ENCODE assay signal across 17 cellular contexts in the genomic region with DNA sequence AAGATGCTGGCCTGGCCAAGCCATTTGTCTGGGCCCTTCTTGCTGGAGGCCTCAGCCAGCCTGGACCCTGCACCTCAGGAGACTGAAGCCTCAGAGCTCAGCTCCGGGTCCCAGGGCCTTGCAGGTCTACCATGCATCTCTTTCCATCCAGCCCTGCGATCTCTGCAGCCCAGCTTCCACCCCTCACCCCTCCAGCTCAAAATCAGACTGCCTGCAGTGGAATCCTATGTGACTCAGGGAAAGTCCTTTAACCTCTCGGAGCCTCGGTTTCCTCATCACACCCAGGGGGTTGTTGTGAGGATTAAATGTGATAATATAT. TPM values are rescaled to one million over a fixed set of nuclear protein-coding genes. Genes with fewer than 3 reads are reported as not detected.
DNase-seq lines count a peak whose midpoint lies in the region; ATAC-seq and TF ChIP-seq lines count a peak whose summit lies in the region.
"Had no signal": no experiment of that assay in that cellular context is flagged by ENCODE, and none has a peak within 500 bp of the region (broad histone marks: within the 10 kb centered on the region; RNA-seq: fewer than 3 reads in every experiment).

No MANE protein-coding gene starts in this region.

- H3K4me3 ChIP-seq in RWPE2 (ENCODE audit: severe bottlenecking) (no peak overlapping the region), mesendoderm (ENCODE audit: low read length) (no peak overlapping the region), upper lobe of right lung (no peak overlapping the region)
- H3K4me3 ChIP-seq: BLaER1 had no signal

- no peak overlapping the region for H3K23ac ChIP-seq in mesendoderm (ENCODE audit: low read length)

- intact Hi-C loops in natural killer cell (cut with micrococcal nuclease) (loop anchor here (10.0 kb wide), 1 partner anchor 279 kb away; the partner anchor contains the start of gene ALDH3A2), upper lobe of right lung (cut with DNase I) (loop anchor here (5.0 kb wide), 1 partner anchor 82 kb away; no protein-coding TSS in a partner anchor)

- peaks cover 31 to 39% of the 10 kb centered on the region in 2 donors for H3K4me1 Mint-ChIP-seq in natural killer cell treated with Interleukin-12 subunit alpha and Interleukin-12 subunit beta and Interleukin-15 and Interleukin-18, amount 100 ng/mL, for 72 hours (ENCODE audit: low read depth in 2 of 2)
- peaks cover 47 to 57% of the 10 kb centered on the region in 2 donors for H3K4me1 Mint-ChIP-seq in natural killer cell

- H3K4ac ChIP-seq in mesendoderm (ENCODE audit: low read depth, low read length): no peak overlapping the region

- H3K79me1 ChIP-seq in mesendoderm (ENCODE audit: low read length): peaks cover 6% of the 10 kb centered on the region

- H3K56ac ChIP-seq in mesendoderm (ENCODE audit: low read length): no peak overlapping the region

- peaks cover 3% of the 10 kb centered on the region for H3K9me3 Mint-ChIP-seq in natural killer cell treated with Interleukin-12 subunit alpha and Interleukin-12 subunit beta and Interleukin-15 and Interleukin-18, amount 100 ng/mL, for 72 hours
- no peaks in the 10 kb centered on the region for H3K9me3 Mint-ChIP-seq in natural killer cell
- H3K9me3 Mint-ChIP-seq: H9, IgD-negative memory B cell had no signal

- H2BK5ac ChIP-seq in mesendoderm (ENCODE audit: low read length): no peak overlapping the region

- H3K27ac ChIP-seq in RWPE2 (ENCODE audit: poor library complexity, severe bottlenecking) (no peak overlapping the region), mesendoderm (ENCODE audit: low read depth, low read length) (no peak overlapping the region), upper lobe of right lung (no peak overlapping the region)
- H3K27ac ChIP-seq: BLaER1 had no signal

- H3K18ac ChIP-seq in mesendoderm (ENCODE audit: low read length): no peak overlapping the region

- no peak overlapping the region for H3K4me2 ChIP-seq in mesendoderm (ENCODE audit: low read length)
- H3K4me2 ChIP-seq: BLaER1 had no signal

- no peak overlapping the region for H3K27ac Mint-ChIP-seq in natural killer cell treated with Interleukin-12 subunit alpha and Interleukin-12 subunit beta and Interleukin-15 and Interleukin-18, amount 100 ng/mL, for 72 hours
- peak overlapping the region in 1 of 2 donors; percentile 2 for H3K27ac Mint-ChIP-seq in natural killer cell
- H3K27ac Mint-ChIP-seq: CD4-positive, CD25-positive, alpha-beta regulatory T cell; H9 had no signal

- peak; percentile 35 for DNase-seq in natural killer cell treated with Interleukin-12 subunit alpha and Interleukin-12 subunit beta and Interleukin-15 and Interleukin-18, amount 100 ng/mL, for 72 hours (ENCODE audit: low spot score)
- DNase-seq in natural killer cell: no peak
- DNase-seq in RWPE2 (ENCODE audit: low spot score): peak; percentile 53
- no peak for DNase-seq in mesendoderm
- DNase-seq in upper lobe of right lung: peak; percentile 58
- no peak for DNase-seq in DMS153 (lab: John Stamatoyannopoulos, UW)
- no peak for DNase-seq in GM03348 (ENCODE audit: low spot score)
- no peak for DNase-seq in NCI-H2227 (lab: John Stamatoyannopoulos, UW; ENCODE audit: unreplicated experiment)
- DNase-seq: AML-193; CD4-positive, CD25-positive, alpha-beta regulatory T cell; DMS79 treated with DMSO at 0.1 percent for 48 hours; EL; GOT3; H9 had no signal

- H3K36me3 ChIP-seq in RWPE2 (ENCODE audit: low read depth) (no peaks in the 10 kb centered on the region), mesendoderm (ENCODE audit: control insufficient read depth, insufficient read depth, low read length) (no peaks in the 10 kb centered on the region), upper lobe of right lung (no peaks in the 10 kb centered on the region)
- H3K36me3 ChIP-seq: BLaER1 had no signal

- H3K9me3 ChIP-seq in RWPE2 (ENCODE audit: severe bottlenecking) (no peaks in the 10 kb centered on the region), upper lobe of right lung (no peaks in the 10 kb centered on the region)
- H3K9me3 ChIP-seq: BLaER1 had no signal

- H2BK120ac ChIP-seq in mesendoderm (ENCODE audit: low read depth, low read length): no peak overlapping the region

- no peak overlapping the region for H4K5ac ChIP-seq in mesendoderm (ENCODE audit: low read length)

- no peak for ATAC-seq in natural killer cell treated with Interleukin-12 subunit alpha and Interleukin-12 subunit beta and Interleukin-15 and Interleukin-18, amount 100 ng/mL, for 72 hours
- ATAC-seq in natural killer cell: no peak
- no peak for ATAC-seq in RWPE2 (ENCODE audit: low read depth)
- ATAC-seq in upper lobe of right lung: no peak

- H3K27me3 Mint-ChIP-seq in natural killer cell treated with Interleukin-12 subunit alpha and Interleukin-12 subunit beta and Interleukin-15 and Interleukin-18, amount 100 ng/mL, for 72 hours: peaks cover 0 to 3% of the 10 kb centered on the region in 2 donors
- H3K27me3 Mint-ChIP-seq in natural killer cell (ENCODE audit: low read depth in 2 of 2): peaks cover 0 to 4% of the 10 kb centered on the region in 2 donors
- H3K27me3 Mint-ChIP-seq: IgD-negative memory B cell had no signal

- H4K8ac ChIP-seq in mesendoderm (ENCODE audit: low read depth, low read length): no peak overlapping the region

- no peaks in the 10 kb centered on the region for H3K4me1 ChIP-seq in RWPE2 (ENCODE audit: insufficient read depth, poor library complexity, severe bottlenecking)
- H3K4me1 ChIP-seq in mesendoderm (ENCODE audit: control insufficient read depth, low read depth, low read length): peaks cover 10% of the 10 kb centered on the region
- H3K4me1 ChIP-seq in upper lobe of right lung: peaks cover 6% of the 10 kb centered on the region

- no peaks in the 10 kb centered on the region for H3K36me3 Mint-ChIP-seq in natural killer cell treated with Interleukin-12 subunit alpha and Interleukin-12 subunit beta and Interleukin-15 and Interleukin-18, amount 100 ng/mL, for 72 hours
- no peaks in the 10 kb centered on the region for H3K36me3 Mint-ChIP-seq in natural killer cell
- H3K36me3 Mint-ChIP-seq: IgD-negative memory B cell had no signal

- no peaks in the 10 kb centered on the region for H3K79me2 ChIP-seq in mesendoderm (ENCODE audit: control insufficient read depth, insufficient read depth, low read length)

- WGBS in mesendoderm (ENCODE audit: extremely low coverage, insufficient coverage, low lambda C conversion rate): no CpG with 5 or more reads among the region's 4 CpGs

- H2AK5ac ChIP-seq in mesendoderm (ENCODE audit: low read length): peak overlapping the region; percentile 78

- H3K4me3 Mint-ChIP-seq in natural killer cell treated with Interleukin-12 subunit alpha and Interleukin-12 subunit beta and Interleukin-15 and Interleukin-18, amount 100 ng/mL, for 72 hours: no peak overlapping the region
- no peak overlapping the region for H3K4me3 Mint-ChIP-seq in natural killer cell
- H3K4me3 Mint-ChIP-seq: H9 had no signal

- no peak overlapping the region for H3K9ac ChIP-seq in mesendoderm (ENCODE audit: low read length)
- H3K9ac ChIP-seq: BLaER1 had no signal

- H2BK15ac ChIP-seq in mesendoderm (replicated peaks; ENCODE audit: low read depth): no peak overlapping the region

- no peak for TF ChIP-seq CTCF in natural killer cell (IDR thresholded peaks at IDR 0.05)
- TF ChIP-seq CTCF in RWPE2 (IDR thresholded peaks at IDR 0.05; ENCODE audit: poor library complexity, severe bottlenecking): no peak
- no peak for TF ChIP-seq CTCF in upper lobe of right lung (IDR thresholded peaks at IDR 0.05)

- no peaks in the 10 kb centered on the region for H3K27me3 ChIP-seq in RWPE2 (ENCODE audit: insufficient read depth, poor library complexity, severe bottlenecking)
- no peaks in the 10 kb centered on the region for H3K27me3 ChIP-seq in mesendoderm (ENCODE audit: insufficient read depth, low read length, poor library complexity)
- H3K27me3 ChIP-seq in upper lobe of right lung: no peaks in the 10 kb centered on the region

RNA-seq across cellular contexts. Expression of gene B9D1, which starts 2.9 kb away (rescaled TPM):
- total RNA-seq in natural killer cell treated with Interleukin-12 subunit alpha and Interleukin-12 subunit beta and Interleukin-15 and Interleukin-18, amount 100 ng/mL, for 72 hours: 1 to 10 TPM; 2.2 to 4.9 TPM
- total RNA-seq in natural killer cell (1 to 10 TPM; 3.1 to 7.5 (median 3.7) TPM), upper lobe of right lung (9.9 TPM)
- polyA plus RNA-seq in mesendoderm (2013, experiment 1 of 2): 30.4 TPM
- polyA plus RNA-seq in mesendoderm (2013, experiment 2 of 2): 29.6 TPM

RNA-seq across cellular contexts. Expression of gene MAPK7, which starts 12.8 kb away (rescaled TPM):
- 10 to 100 TPM; 28.7 to 29.8 TPM for total RNA-seq in natural killer cell treated with Interleukin-12 subunit alpha and Interleukin-12 subunit beta and Interleukin-15 and Interleukin-18, amount 100 ng/mL, for 72 hours
- total RNA-seq in natural killer cell (10 to 100 TPM; 39.2 to 63.5 (median 54.1) TPM), upper lobe of right lung (25.7 TPM)
- polyA plus RNA-seq in mesendoderm (2013, experiment 1 of 2): 51.0 TPM
- 48.4 TPM for polyA plus RNA-seq in mesendoderm (2013, experiment 2 of 2)

RNA-seq across cellular contexts. Expression of gene MFAP4, which starts 21.5 kb away (rescaled TPM):
- total RNA-seq in natural killer cell treated with Interleukin-12 subunit alpha and Interleukin-12 subunit beta and Interleukin-15 and Interleukin-18, amount 100 ng/mL, for 72 hours: not detected
- total RNA-seq in natural killer cell (not detected), upper lobe of right lung (270 TPM)
- 93.5 TPM for polyA plus RNA-seq in mesendoderm (2013, experiment 1 of 2)
- polyA plus RNA-seq in mesendoderm (2013, experiment 2 of 2): 84.3 TPM
- total RNA-seq: CD4-positive, CD25-positive, alpha-beta regulatory T cell; HT-29 had no signal
- polyA plus RNA-seq: CD4-positive, CD25-positive, alpha-beta regulatory T cell; IgD-negative memory B cell had no signal

RNA-seq across cellular contexts. Expression of gene RNF112, which starts 45.6 kb away (rescaled TPM):
- 1 to 10 TPM in 1 of 2 donors, under 1 TPM in 1; 0.14 to 1.1 TPM for total RNA-seq in natural killer cell treated with Interleukin-12 subunit alpha and Interleukin-12 subunit beta and Interleukin-15 and Interleukin-18, amount 100 ng/mL, for 72 hours
- 1 to 10 TPM; 1.0 to 5.1 (median 5.0) TPM for total RNA-seq in natural killer cell
- 1.5 TPM for polyA plus RNA-seq in mesendoderm (2013, experiment 1 of 2)
- 1.2 TPM for polyA plus RNA-seq in mesendoderm (2013, experiment 2 of 2)
- 1.6 TPM for total RNA-seq in upper lobe of right lung
- total RNA-seq: HT-29 had no signal
- polyA plus RNA-seq: CD4-positive, CD25-positive, alpha-beta regulatory T cell; IgD-negative memory B cell had no signal

Comparison
In these comparisons a context has a peak if more than half of its experiments do, and no peak if none do; other contexts are left out.
1. DNase-seq: peak in natural killer cell treated with Interleukin-12 subunit alpha and Interleukin-12 subunit beta and Interleukin-15 and Interleukin-18, amount 100 ng/mL, for 72 hours (single experiment), RWPE2 (single experiment) and upper lobe of right lung (single experiment); none in natural killer cell (single experiment), mesendoderm (single experiment), DMS153 (single experiment), GM03348 (single experiment) and NCI-H2227 (single experiment).
2. RNA of gene MFAP4, which starts 21.5 kb away (total RNA-seq): 270 TPM in upper lobe of right lung (single experiment); not detected in natural killer cell treated with Interleukin-12 subunit alpha and Interleukin-12 subunit beta and Interleukin-15 and Interleukin-18, amount 100 ng/mL, for 72 hours and not detected in natural killer cell; every median in the first group is over 100 times any median in the second.